ENCODE assay signal across 2 cellular contexts in genomic region chr10:96741557-96741956, GRCh38. TPM values are rescaled to one million over a fixed set of nuclear protein-coding genes. Genes with fewer than 3 reads are reported as not detected.
"Had no signal": no experiment of that assay in that cellular context is flagged by ENCODE, and none has a peak within 500 bp of the region (broad histone marks: within the 10 kb centered on the region; RNA-seq: fewer than 3 reads in every experiment).

No MANE protein-coding gene starts in this region.

RNA-seq across cellular contexts. Expression of gene PIK3AP1, which starts 21.2 kb away (rescaled TPM):
- total RNA-seq: endothelial cell of umbilical vein had no signal
- polyA plus RNA-seq: smooth muscle cell had no signal
